In the genomic region with DNA sequence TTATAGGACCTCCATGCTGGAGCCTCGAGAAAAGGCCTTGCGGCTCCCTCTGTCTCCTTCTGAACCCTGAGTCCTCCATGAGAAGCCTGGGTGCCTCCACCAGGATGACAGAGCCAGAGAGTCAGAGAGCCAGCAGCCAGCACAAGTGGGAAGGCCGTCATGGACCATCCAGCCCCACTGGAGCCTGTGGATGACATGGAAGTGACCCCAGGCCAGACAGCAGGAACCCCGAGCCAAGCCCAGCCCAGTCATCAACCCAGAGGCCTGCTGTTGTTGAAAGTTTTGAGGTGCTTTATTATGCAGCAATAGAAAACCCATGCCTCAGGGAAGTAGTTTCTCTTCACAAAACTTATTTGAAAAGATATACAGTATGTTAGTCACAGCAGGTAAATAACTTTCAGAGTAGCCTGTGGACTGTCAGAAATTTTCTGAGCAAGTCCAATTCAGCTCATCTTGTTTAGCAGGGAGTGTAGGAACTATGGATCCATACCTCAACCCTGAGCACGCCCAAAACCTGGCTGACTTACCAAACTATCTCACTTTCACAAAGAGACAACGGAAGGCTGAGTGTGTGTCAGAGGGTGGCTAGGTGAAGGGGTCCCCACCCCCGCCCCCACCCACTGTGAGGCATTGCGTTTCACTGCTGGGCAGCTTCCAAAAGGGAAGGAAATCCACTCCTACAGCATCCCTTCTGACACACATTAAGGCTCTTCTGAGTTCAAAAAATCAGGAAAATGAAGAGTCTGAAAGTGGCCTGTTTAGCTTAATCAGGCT, we compare ENCODE assay signal across 16 cellular contexts.
A peak's percentile ranks its signal among the peaks of the same experiment; 100 is the strongest.
DNase-seq lines count a peak whose midpoint lies in the region; ATAC-seq and TF ChIP-seq lines count a peak whose summit lies in the region.
"Had no signal": no experiment of that assay in that cellular context is flagged by ENCODE, and none has a peak within 500 bp of the region (broad histone marks: within the 10 kb centered on the region; RNA-seq: fewer than 3 reads in every experiment).

No MANE protein-coding gene starts in this region.

- no peak overlapping the region for H3K4me3 ChIP-seq in GM23338
- H3K4me3 ChIP-seq in gastrocnemius medialis = no peak overlapping the region
- H3K4me3 ChIP-seq: adrenal gland had no signal

- CTCF ChIA-PET in RWPE1 (lab: Yijun Ruan, JAX) = interaction anchor here (0.7 kb wide), 1 partner anchor 13 kb away, joined by 5 read pairs; no protein-coding TSS in a partner anchor

- no peak for DNase-seq in GM23338 (ENCODE audit: low spot score)
- DNase-seq in RWPE1 (ENCODE audit: low spot score) = no peak
- no peak for DNase-seq in nephron progenitor cell
- no peak for DNase-seq in MV-4-11 (lab: John Stamatoyannopoulos, UW)
- DNase-seq in gastrocnemius medialis = no peak
- DNase-seq: activated CD4-positive, alpha-beta T cell treated with anti-CD3 and anti-CD28 coated beads, Interleukin-2, amount 50 U/mL, for 48 hours; adrenal gland; DMS 273 treated with DMSO at 0.1 percent for 48 hours; head of caudate nucleus; NCI-H187; NCI-H446 treated with DMSO at 0.1 percent for 48 hours; SK-N-SH; stimulated activated CD4-positive, alpha-beta T cell treated with anti-CD3 and anti-CD28 coated beads, Interleukin-12 subunit alpha, Interleukin-12 subunit beta, amount 100 ng/mL, for 4 hours; stimulated activated naive CD8-positive, alpha-beta T cell treated with anti-CD3 and anti-CD28 coated beads, Interleukin-15, amount 100 ng/mL, for 72 hours had no signal

- H3K79me2 ChIP-seq in GM23338 (replicated peaks; ENCODE audit: insufficient read depth) = no peaks in the 10 kb centered on the region

- TF ChIP-seq POLR2A in gastrocnemius medialis (IDR thresholded peaks at IDR 0.05) = no peak

- H3F3A ChIP-seq in GM23338 (replicated peaks; ENCODE audit: low read depth) = no peaks in the 10 kb centered on the region; the same call in 1 of the 2 replicates

- H3K9me2 ChIP-seq in GM23338 (ENCODE audit: insufficient read depth) = 0 out of 2 replicates have a peak, but pooled peaks cover 8% of the 10 kb centered on the region
- H3K9me2 ChIP-seq: SK-N-SH had no signal

- peaks cover 11% of the 10 kb centered on the region for H3K4me1 ChIP-seq in GM23338 (ENCODE audit: insufficient read depth)
- H3K4me1 ChIP-seq in gastrocnemius medialis = peaks cover 3 to 8% of the 10 kb centered on the region in 2 donors

- H4K20me1 ChIP-seq in GM23338 (replicated peaks; ENCODE audit: insufficient read depth) = no peaks in the 10 kb centered on the region

- intact Hi-C loops in gastrocnemius medialis (cut with DNase I; ENCODE audit: low total_unique reads) = no loop called here

- H3K27ac Mint-ChIP-seq in GM23338 (no peak overlapping the region), nephron progenitor cell (peak overlapping the region; percentile 25)
- H3K27ac Mint-ChIP-seq: stimulated activated naive CD8-positive, alpha-beta T cell treated with anti-CD3 and anti-CD28 coated beads, Interleukin-15, amount 100 ng/mL, for 72 hours had no signal

- H3K27ac ChIP-seq in GM23338 (ENCODE audit: low read depth) = no peak overlapping the region
- H3K27ac ChIP-seq in RWPE1 = peak overlapping the region; percentile 49
- peak overlapping the region in 1 of 4 donors; percentile 10 for H3K27ac ChIP-seq in gastrocnemius medialis
- H3K27ac ChIP-seq: adrenal gland had no signal

- H3K4me3 Mint-ChIP-seq in GM23338 (no peak overlapping the region; the same call in 2 of the 3 replicates), nephron progenitor cell (no peak overlapping the region)
- H3K4me3 Mint-ChIP-seq: stimulated activated naive CD8-positive, alpha-beta T cell treated with anti-CD3 and anti-CD28 coated beads, Interleukin-15, amount 100 ng/mL, for 72 hours had no signal

- peaks cover 12% of the 10 kb centered on the region; the same call in 2 of the 3 replicates for H3K4me1 Mint-ChIP-seq in GM23338
- peaks cover 6% of the 10 kb centered on the region for H3K4me1 Mint-ChIP-seq in nephron progenitor cell

- H3K4me2 ChIP-seq in GM23338 = peak overlapping the region; percentile 56
- H3K4me2 ChIP-seq: SK-N-SH had no signal

- no peaks in the 10 kb centered on the region for H3K9me3 ChIP-seq in gastrocnemius medialis
- H3K9me3 ChIP-seq: adrenal gland, SK-N-SH had no signal

- peaks cover 2% of the 10 kb centered on the region; the same call in 1 of the 3 replicates for H3K36me3 Mint-ChIP-seq in GM23338 (ENCODE audit: low read depth)
- H3K36me3 Mint-ChIP-seq in nephron progenitor cell (ENCODE audit: low read depth) = no peaks in the 10 kb centered on the region

- POLR2A ChIA-PET in RWPE1 (lab: Yijun Ruan, JAX; ENCODE audit: low non-redundant PET) = no interaction called here

- in situ Hi-C loops in gastrocnemius medialis (cut with MboI; ENCODE audit: low sequenced_read_pairs in 4 of 4) = no loop called here

- H3K9me3 Mint-ChIP-seq in GM23338 = peaks cover 4% of the 10 kb centered on the region; the same call in 2 of the 3 replicates
- peaks cover 9% of the 10 kb centered on the region for H3K9me3 Mint-ChIP-seq in nephron progenitor cell
- H3K9me3 Mint-ChIP-seq: stimulated activated naive CD8-positive, alpha-beta T cell treated with anti-CD3 and anti-CD28 coated beads, Interleukin-15, amount 100 ng/mL, for 72 hours had no signal

- no peak for TF ChIP-seq CTCF in GM23338 (conservative IDR thresholded peaks at IDR 0.05; ENCODE audit: low read depth in 2 of 2)
- no peak for TF ChIP-seq CTCF in RWPE1 (conservative IDR thresholded peaks at IDR 0.05; ENCODE audit: low read depth)
- no peak for TF ChIP-seq CTCF in nephron progenitor cell (IDR thresholded peaks at IDR 0.05)
- no peak for TF ChIP-seq CTCF in gastrocnemius medialis (IDR thresholded peaks at IDR 0.05 in 4 of 5, conservative IDR thresholded peaks at IDR 0.05 in 1 of 5)

- no peaks in the 10 kb centered on the region for H3K36me3 ChIP-seq in GM23338 (ENCODE audit: insufficient read depth)
- H3K36me3 ChIP-seq in gastrocnemius medialis = no peaks in the 10 kb centered on the region
- H3K36me3 ChIP-seq: adrenal gland had no signal

- H3K27me3 Mint-ChIP-seq in GM23338 (ENCODE audit: insufficient read depth, low read depth, poor library complexity) (peaks cover 5% of the 10 kb centered on the region), nephron progenitor cell (ENCODE audit: low read depth, poor library complexity) (peaks cover 4% of the 10 kb centered on the region)
- H3K27me3 Mint-ChIP-seq: stimulated activated naive CD8-positive, alpha-beta T cell treated with anti-CD3 and anti-CD28 coated beads, Interleukin-15, amount 100 ng/mL, for 72 hours had no signal

- ATAC-seq in GM23338 (peak; percentile 78), esophagus mucosa (peak; percentile 41), gastrocnemius medialis (no peak), GM21381 (IDR thresholded peaks at IDR 0.05; ENCODE audit: unreplicated experiment) (no peak)
- ATAC-seq: stimulated activated naive CD8-positive, alpha-beta T cell treated with anti-CD3 and anti-CD28 coated beads, Interleukin-15, amount 100 ng/mL, for 72 hours had no signal

- H3K27me3 ChIP-seq in GM23338 (ENCODE audit: insufficient read depth) (no peaks in the 10 kb centered on the region), gastrocnemius medialis (no peaks in the 10 kb centered on the region)
- H3K27me3 ChIP-seq: adrenal gland had no signal

- H2AFZ ChIP-seq in GM23338 = peak overlapping the region; percentile 53; the same call in 1 of the 2 replicates

TF ChIP-seq in GM23338, 12 proteins besides CTCF, POLR2A, EP300 and RAD21 (continues in another document):
- TF ChIP-seq ZNF114 (CRISPR knock-in tag; IDR thresholded peaks at IDR 0.05) (no peak), EZH2 (IDR thresholded peaks at IDR 0.05; ENCODE audit: low read depth, unreplicated experiment) (no peak), EZH2phosphoT487 (IDR thresholded peaks at IDR 0.05; ENCODE audit: unreplicated experiment) (no peak), ZNF331 (CRISPR knock-in tag; IDR thresholded peaks at IDR 0.05; ENCODE audit: low read depth) (no peak)
- TF ChIP-seq, protein P1, sequence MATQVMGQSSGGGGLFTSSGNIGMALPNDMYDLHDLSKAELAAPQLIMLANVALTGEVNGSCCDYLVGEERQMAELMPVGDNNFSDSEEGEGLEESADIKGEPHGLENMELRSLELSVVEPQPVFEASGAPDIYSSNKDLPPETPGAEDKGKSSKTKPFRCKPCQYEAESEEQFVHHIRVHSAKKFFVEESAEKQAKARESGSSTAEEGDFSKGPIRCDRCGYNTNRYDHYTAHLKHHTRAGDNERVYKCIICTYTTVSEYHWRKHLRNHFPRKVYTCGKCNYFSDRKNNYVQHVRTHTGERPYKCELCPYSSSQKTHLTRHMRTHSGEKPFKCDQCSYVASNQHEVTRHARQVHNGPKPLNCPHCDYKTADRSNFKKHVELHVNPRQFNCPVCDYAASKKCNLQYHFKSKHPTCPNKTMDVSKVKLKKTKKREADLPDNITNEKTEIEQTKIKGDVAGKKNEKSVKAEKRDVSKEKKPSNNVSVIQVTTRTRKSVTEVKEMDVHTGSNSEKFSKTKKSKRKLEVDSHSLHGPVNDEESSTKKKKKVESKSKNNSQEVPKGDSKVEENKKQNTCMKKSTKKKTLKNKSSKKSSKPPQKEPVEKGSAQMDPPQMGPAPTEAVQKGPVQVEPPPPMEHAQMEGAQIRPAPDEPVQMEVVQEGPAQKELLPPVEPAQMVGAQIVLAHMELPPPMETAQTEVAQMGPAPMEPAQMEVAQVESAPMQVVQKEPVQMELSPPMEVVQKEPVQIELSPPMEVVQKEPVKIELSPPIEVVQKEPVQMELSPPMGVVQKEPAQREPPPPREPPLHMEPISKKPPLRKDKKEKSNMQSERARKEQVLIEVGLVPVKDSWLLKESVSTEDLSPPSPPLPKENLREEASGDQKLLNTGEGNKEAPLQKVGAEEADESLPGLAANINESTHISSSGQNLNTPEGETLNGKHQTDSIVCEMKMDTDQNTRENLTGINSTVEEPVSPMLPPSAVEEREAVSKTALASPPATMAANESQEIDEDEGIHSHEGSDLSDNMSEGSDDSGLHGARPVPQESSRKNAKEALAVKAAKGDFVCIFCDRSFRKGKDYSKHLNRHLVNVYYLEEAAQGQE (IDR thresholded peaks at IDR 0.05; ENCODE audit: unreplicated experiment) = no peak

Comparison
In these comparisons a context has a peak if more than half of its experiments do, and no peak if none do; other contexts are left out.
1. ATAC-seq: peak in GM23338 (single experiment) and esophagus mucosa (single experiment); none in gastrocnemius medialis (0 of 2) and GM21381 (single experiment).